Comparison of ENCODE assay signal across 8 cellular contexts in the genomic region with DNA sequence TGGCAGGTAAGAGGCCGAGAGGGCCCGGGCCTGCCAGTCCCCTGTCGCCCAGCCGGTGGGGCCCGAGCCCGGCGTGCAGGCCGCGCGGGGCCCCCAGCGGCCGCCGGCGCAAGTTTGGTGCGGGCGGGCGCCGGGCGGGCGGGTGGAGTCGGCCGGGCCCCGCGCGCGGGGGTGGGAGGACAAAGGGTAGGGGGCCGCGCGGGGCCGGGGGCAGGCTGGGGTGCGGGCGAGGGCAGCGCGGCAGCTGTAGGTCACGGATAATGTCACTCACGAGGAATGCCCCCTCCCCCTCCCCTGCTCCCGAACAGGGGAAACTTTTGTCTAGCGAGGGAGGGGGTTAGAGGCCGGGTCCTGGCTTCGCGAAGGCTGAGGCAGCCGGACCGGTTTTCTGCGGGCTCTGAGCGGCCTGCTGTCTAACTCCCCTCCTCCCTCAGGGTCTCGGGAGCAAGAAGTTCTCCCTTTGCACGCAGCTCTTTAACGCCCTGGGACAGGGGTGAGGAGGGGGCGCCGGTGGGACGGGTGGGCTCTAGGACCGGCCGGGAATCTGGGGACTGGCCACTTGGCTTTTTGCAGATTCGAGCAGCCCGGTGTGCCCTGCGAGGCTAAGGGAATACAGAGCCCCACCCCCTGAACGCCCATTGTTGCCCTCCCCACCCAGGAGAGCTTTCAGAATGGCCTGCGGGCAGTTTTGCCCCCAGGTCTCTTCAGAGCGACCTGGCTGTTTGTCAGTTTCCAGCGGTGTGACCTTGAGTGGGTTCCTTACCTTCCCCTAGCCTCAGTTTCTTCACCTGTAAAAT. TPM values are rescaled to one million over a fixed set of nuclear protein-coding genes. Genes with fewer than 3 reads are reported as not detected.
DNase-seq lines count a peak whose midpoint lies in the region; ATAC-seq and TF ChIP-seq lines count a peak whose summit lies in the region.

No MANE protein-coding gene starts in this region.

- peaks cover 33% of the 10 kb centered on the region for H3K4me1 ChIP-seq in A673 (ENCODE audit: insufficient read depth, low read length, poor library complexity, severe bottlenecking)
- peaks cover 12 to 38% of the 10 kb centered on the region in 2 donors for H3K4me1 ChIP-seq in esophagus (ENCODE audit: control insufficient read depth in 2 of 2, insufficient read depth in 2 of 2, low read length in 1 of 2)
- peaks cover 42% of the 10 kb centered on the region for H3K4me1 ChIP-seq in mucosa of stomach (ENCODE audit: control insufficient read depth, insufficient read depth, low read length)
- peaks cover 32 to 58% (median 55%) of the 10 kb centered on the region in 5 donors for H3K4me1 ChIP-seq in subcutaneous abdominal adipose tissue (ENCODE audit: control insufficient read depth in 5 of 5, insufficient read depth in 5 of 5, low read length in 5 of 5)

- intact Hi-C loops in A673 (cut with micrococcal nuclease; ENCODE audit: unreplicated experiment) = loop anchor here (5.0 kb wide), 1 partner anchor 36 kb away; no protein-coding TSS in a partner anchor

- CTCF ChIA-PET in A673 (lab: Charles Lee) = interaction anchor here (0.6 kb wide), 2 partner anchors 22 to 48 kb away, joined by 3 to 5 read pairs; no protein-coding TSS in a partner anchor

- in situ Hi-C loops in GM13976 (cut with MboI; ENCODE audit: low sequenced_read_pairs, unreplicated experiment) = no loop called here

- H3K9me3 ChIP-seq in A673 (ENCODE audit: low read depth, low read length, poor library complexity, severe bottlenecking) (no peaks in the 10 kb centered on the region), esophagus (ENCODE audit: control insufficient read depth in 2 of 2, insufficient read depth in 1 of 2, low read depth in 1 of 2, low read length in 1 of 2) (no peaks in the 10 kb centered on the region), mucosa of stomach (ENCODE audit: control insufficient read depth, low read length) (no peaks in the 10 kb centered on the region), subcutaneous abdominal adipose tissue (ENCODE audit: control insufficient read depth in 5 of 5, low read length in 5 of 5) (no peaks in the 10 kb centered on the region)

- peak overlapping the region; percentile 93 for H3K9ac ChIP-seq in mucosa of stomach (ENCODE audit: low read length)
- peak overlapping the region; percentile 57 to 94 (median 89) for H3K9ac ChIP-seq in subcutaneous abdominal adipose tissue (ENCODE audit: low read length in 5 of 5)

- peak overlapping the region; percentile 73 for H3K4me3 ChIP-seq in A673 (ENCODE audit: low read depth, low read length, poor library complexity, severe bottlenecking)
- H3K4me3 ChIP-seq in esophagus (ENCODE audit: low read depth in 1 of 2, low read length in 2 of 2) = peak overlapping the region; percentile 68 to 94
- H3K4me3 ChIP-seq in mucosa of stomach (ENCODE audit: low read length) = peak overlapping the region; percentile 65
- peak overlapping the region; percentile 78 to 86 (median 82) for H3K4me3 ChIP-seq in subcutaneous abdominal adipose tissue (ENCODE audit: low read depth in 1 of 5, low read length in 5 of 5)

- WGBS in esophagus, 2 donors = 1 to 4% methylated on average over 34 to 60 of the region's 60 CpGs

- ATAC-seq in GM18519 (IDR thresholded peaks at IDR 0.05; ENCODE audit: low FRiP score, unreplicated experiment) = no peak

- H3K27me3 ChIP-seq in A673 (replicated peaks; ENCODE audit: insufficient read depth, low read depth, low read length, poor library complexity) = no peaks in the 10 kb centered on the region
- H3K27me3 ChIP-seq in esophagus (ENCODE audit: control insufficient read depth in 1 of 2, insufficient read depth in 2 of 2, low read length in 2 of 2) = no peaks in the 10 kb centered on the region
- no peaks in the 10 kb centered on the region for H3K27me3 ChIP-seq in mucosa of stomach (ENCODE audit: control insufficient read depth, insufficient read depth, low read length)
- no peaks in the 10 kb centered on the region for H3K27me3 ChIP-seq in subcutaneous abdominal adipose tissue (ENCODE audit: control insufficient read depth in 5 of 5, insufficient read depth in 4 of 5, low read length in 5 of 5)

- POLR2A ChIA-PET in A673 (lab: Charles Lee; ENCODE audit: low non-redundant PET) = interaction anchor here (0.6 kb wide), 1 partner anchor 656 kb away, joined by 15 read pairs; no protein-coding TSS in a partner anchor

- BruUV-seq in A673 (replicated peaks; lab: Mats Ljungman, UMichigan) = no TSS peak

- H3K36me3 ChIP-seq in A673 (ENCODE audit: insufficient read depth, low read length, poor library complexity, severe bottlenecking) (no peaks in the 10 kb centered on the region), esophagus (ENCODE audit: control insufficient read depth in 2 of 2, insufficient read depth in 2 of 2, low read length in 1 of 2) (no peaks in the 10 kb centered on the region), mucosa of stomach (ENCODE audit: control insufficient read depth, insufficient read depth, low read length) (no peaks in the 10 kb centered on the region), subcutaneous abdominal adipose tissue (ENCODE audit: control insufficient read depth in 5 of 5, insufficient read depth in 5 of 5, low read length in 5 of 5) (no peaks in the 10 kb centered on the region)

- peak; percentile 69 for DNase-seq in A673 (ENCODE audit: low spot score)
- peak; percentile 64 for DNase-seq in GM13976 (ENCODE audit: low spot score)
- DNase-seq in NCI-H510A treated with DMSO at 0.1 percent for 48 hours (lab: John Stamatoyannopoulos, UW) = peak; percentile 66
- peak; percentile 68 for DNase-seq in activated T-cell treated with anti-CD3 and anti-CD28 coated beads, Interleukin-2, amount 50 U/mL, for 1 hour

- TF ChIP-seq CTCF in A673 (conservative IDR thresholded peaks at IDR 0.05; ENCODE audit: low read depth, low read length) (no peak), GM13976 (IDR thresholded peaks at IDR 0.05; ENCODE audit: borderline replicate concordance, control extremely low read depth, extremely low read depth, insufficient read depth, missing control alignments) (no peak)

- H3K27ac ChIP-seq in A673 (ENCODE audit: low read depth, low read length, poor library complexity, severe bottlenecking) (peak overlapping the region; percentile 88), esophagus (ENCODE audit: low read depth in 2 of 2, low read length in 1 of 2) (peak overlapping the region; percentile 92 to 98), subcutaneous abdominal adipose tissue (ENCODE audit: low read depth, low read length) (peak overlapping the region; percentile 99)

RNA-seq across cellular contexts. Expression of a gene that starts 21.3 kb away (rescaled TPM):
- total RNA-seq in A673 (2021) = 44.0 and 46.7 TPM in 2 replicates
- polyA plus RNA-seq in esophagus = 10 to 100 TPM; 29.9 to 37.3 TPM

RNA-seq across cellular contexts. Expression of a gene that starts 37.1 kb away (rescaled TPM):
- 1,789 and 1,909 TPM in 2 replicates for total RNA-seq in A673 (2021)
- 1,000 to 10,000 TPM; 2,283 to 4,187 TPM for polyA plus RNA-seq in esophagus
